In the genomic region with DNA sequence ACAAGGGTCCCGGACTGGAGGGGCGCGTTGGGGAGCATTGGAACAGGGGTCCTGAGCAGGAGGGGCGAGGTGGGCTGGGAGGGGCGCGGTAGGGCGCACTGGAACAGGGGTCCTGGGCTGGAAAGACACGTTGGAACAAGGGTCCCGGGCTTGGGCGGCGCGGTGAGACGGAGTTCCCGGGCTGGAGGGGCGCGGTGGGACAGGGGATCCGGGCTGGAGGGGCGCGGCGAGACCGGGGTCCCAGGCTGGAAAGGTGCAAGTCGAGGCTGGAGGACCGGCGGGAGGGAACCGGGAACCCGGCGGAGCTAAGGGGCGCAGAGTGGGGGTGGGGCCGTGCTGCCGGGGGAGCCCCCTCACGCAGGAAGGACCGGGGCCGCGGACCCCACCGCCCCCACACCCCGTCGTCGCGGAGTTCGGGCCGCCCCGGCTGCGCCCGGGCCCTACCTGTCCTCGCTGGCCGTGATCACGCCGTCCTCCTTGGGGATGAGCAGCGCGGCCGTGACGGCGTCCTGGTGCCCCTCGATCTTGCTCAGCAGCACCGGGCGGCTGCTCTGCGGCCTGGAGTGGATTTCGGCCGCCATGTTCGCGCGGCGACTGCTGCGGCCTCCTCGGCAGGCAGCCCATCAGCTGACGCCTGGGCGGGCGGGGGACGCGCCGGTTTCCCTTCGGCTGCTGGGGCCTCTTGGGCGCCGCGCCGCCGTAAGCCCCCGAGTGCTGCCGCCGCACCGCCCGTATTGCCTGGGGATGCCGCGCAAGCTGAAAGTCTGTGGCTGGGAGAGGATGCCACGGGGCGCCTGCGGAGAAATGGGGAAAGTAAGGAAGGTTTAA, we compare ENCODE assay signal across 8 cellular contexts. TPM values are rescaled to one million over a fixed set of nuclear protein-coding genes. Genes with fewer than 3 reads are reported as not detected.
A peak's percentile ranks its signal among the peaks of the same experiment; 100 is the strongest.
DNase-seq lines count a peak whose midpoint lies in the region; ATAC-seq and TF ChIP-seq lines count a peak whose summit lies in the region.

A gene with protein sequence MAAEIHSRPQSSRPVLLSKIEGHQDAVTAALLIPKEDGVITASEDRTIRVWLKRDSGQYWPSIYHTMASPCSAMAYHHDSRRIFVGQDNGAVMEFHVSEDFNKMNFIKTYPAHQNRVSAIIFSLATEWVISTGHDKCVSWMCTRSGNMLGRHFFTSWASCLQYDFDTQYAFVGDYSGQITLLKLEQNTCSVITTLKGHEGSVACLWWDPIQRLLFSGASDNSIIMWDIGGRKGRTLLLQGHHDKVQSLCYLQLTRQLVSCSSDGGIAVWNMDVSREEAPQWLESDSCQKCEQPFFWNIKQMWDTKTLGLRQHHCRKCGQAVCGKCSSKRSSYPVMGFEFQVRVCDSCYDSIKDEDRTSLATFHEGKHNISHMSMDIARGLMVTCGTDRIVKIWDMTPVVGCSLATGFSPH (minus strand): TSS at position 632 of the 828 bp plus-strand sequence. CDS start 51 bp downstream, at position 581.

- H3K36me3 ChIP-seq in mucosa of stomach (ENCODE audit: control insufficient read depth, insufficient read depth, low read length) = no peaks in the 10 kb centered on the region

- peaks cover 62% of the 10 kb centered on the region for H3K4me1 Mint-ChIP-seq in activated T-cell treated with anti-CD3 and anti-CD28 coated beads, Interleukin-2, amount 50 U/mL, for 24 hours (ENCODE audit: low read depth)

- DNase-seq in DMS153 (lab: John Stamatoyannopoulos, UW) (peak; percentile 44), HuH-7.5 (ENCODE audit: low spot score) (peak; percentile 90), erythroblast (lab: John Stamatoyannopoulos, UW) (peak; percentile 91 to 93)
- peak; percentile 88 for DNase-seq in activated T-cell treated with anti-CD3 and anti-CD28 coated beads, Interleukin-2, amount 50 U/mL, for 24 hours
- DNase-seq in stimulated activated CD8-positive, alpha-beta memory T cell treated with anti-CD3 and anti-CD28 coated beads, Interleukin-4, amount 100 ng/mL, for 48 hours = peak; percentile 87

- peak; percentile 81 for TF ChIP-seq POLR2A in erythroblast (IDR thresholded peaks at IDR 0.05; ENCODE audit: low read length)

- H3K4me3 ChIP-seq in mucosa of stomach (ENCODE audit: low read length) = peak within 1 kb of the TSS; percentile 84

- no peaks in the 10 kb centered on the region for H3K27me3 ChIP-seq in mucosa of stomach (ENCODE audit: control insufficient read depth, insufficient read depth, low read length)

- ATAC-seq in GM21528 (IDR thresholded peaks at IDR 0.05; ENCODE audit: low FRiP score, unreplicated experiment) = peak; percentile 80

- H3K9me3 Mint-ChIP-seq in activated T-cell treated with anti-CD3 and anti-CD28 coated beads, Interleukin-2, amount 50 U/mL, for 24 hours = peaks cover 4% of the 10 kb centered on the region

- no peaks in the 10 kb centered on the region for H3K27me3 Mint-ChIP-seq in activated T-cell treated with anti-CD3 and anti-CD28 coated beads, Interleukin-2, amount 50 U/mL, for 24 hours

- peak within 1 kb of the TSS; percentile 93 for H3K4me3 Mint-ChIP-seq in activated T-cell treated with anti-CD3 and anti-CD28 coated beads, Interleukin-2, amount 50 U/mL, for 24 hours

- peaks cover 30% of the 10 kb centered on the region for H3K36me3 Mint-ChIP-seq in activated T-cell treated with anti-CD3 and anti-CD28 coated beads, Interleukin-2, amount 50 U/mL, for 24 hours (ENCODE audit: low read depth)

- peaks cover 12% of the 10 kb centered on the region for H3K4me1 ChIP-seq in mucosa of stomach (ENCODE audit: control insufficient read depth, insufficient read depth, low read length)

- H3K9me3 ChIP-seq in mucosa of stomach (ENCODE audit: control insufficient read depth, low read length) = no peaks in the 10 kb centered on the region

- peak within 1 kb of the TSS; percentile 97 for H3K9ac ChIP-seq in mucosa of stomach (ENCODE audit: low read length)

- H3K27ac Mint-ChIP-seq in activated T-cell treated with anti-CD3 and anti-CD28 coated beads, Interleukin-2, amount 50 U/mL, for 24 hours = peak within 1 kb of the TSS; percentile 89

TF ChIP-seq in PFSK-1, 5 proteins besides CTCF, POLR2A, EP300 and RAD21:
- peak; percentile 72; the same call in 1 of the 2 replicates for TF ChIP-seq TAF1 (IDR thresholded peaks at IDR 0.05; ENCODE audit: borderline replicate concordance, insufficient read depth, low read length)
- peak; percentile 84; the same call in 1 of the 2 replicates for TF ChIP-seq SIN3A (IDR thresholded peaks at IDR 0.05; ENCODE audit: borderline replicate concordance, insufficient read depth, low read length)
- peak; percentile 98 for TF ChIP-seq FOXP2 (optimal IDR thresholded peaks at IDR 0.05; ENCODE audit: borderline replicate concordance, extremely low read depth, extremely low read length, insufficient read depth)
- peak; percentile 80 for TF ChIP-seq POLR2AphosphoS5 (IDR thresholded peaks at IDR 0.05; ENCODE audit: low read depth, low read length)
- TF ChIP-seq REST (IDR thresholded peaks at IDR 0.05; ENCODE audit: insufficient read depth in 1 of 2, low read depth in 2 of 2, low read length in 2 of 2) = 0 out of 4 replicates have a peak, but pooled peaks have one; percentile 34 to 39

RNA-seq across cellular contexts. Expression of the gene that starts here (rescaled TPM):
- polyA plus RNA-seq in PFSK-1 (2012; ENCODE audit: insufficient read length, low read depth) = 54.7 TPM

Comparison
In these comparisons a context has a peak if more than half of its experiments do, and no peak if none do; other contexts are left out.
1. Peak in every context shown above with its lines: DNase-seq, ATAC-seq and H3K4me3 ChIP-seq.